ENCODE assay signal across 17 cellular contexts in genomic region chr1:234504969-234505773, GRCh38. TPM values are rescaled to one million over a fixed set of nuclear protein-coding genes. Genes with fewer than 3 reads are reported as not detected.
DNase-seq lines count a peak whose midpoint lies in the region; ATAC-seq and TF ChIP-seq lines count a peak whose summit lies in the region.
"Had no signal": no experiment of that assay in that cellular context is flagged by ENCODE, and none has a peak within 500 bp of the region (broad histone marks: within the 10 kb centered on the region; RNA-seq: fewer than 3 reads in every experiment).

No MANE protein-coding gene starts in this region.

- H3K36me3 ChIP-seq in DND-41 (ENCODE audit: insufficient read depth, low read length) (no peaks in the 10 kb centered on the region), IMR-90 (ENCODE audit: control insufficient read depth, insufficient read depth, low read length) (no peaks in the 10 kb centered on the region), osteoblast (ENCODE audit: insufficient read depth, low read length) (no peaks in the 10 kb centered on the region), tibial artery (no peaks in the 10 kb centered on the region)
- H3K36me3 ChIP-seq: esophagus squamous epithelium, heart right ventricle, tibial nerve had no signal

- 89% methylated on average over 3 of the region's 4 CpGs; no CpG with 5 or more reads in 1 of the 2 experiments for WGBS in IMR-90 (ENCODE audit: extremely low coverage in 2 of 2, insufficient read length in 1 of 2), 2 experiments

- peaks cover 4% of the 10 kb centered on the region; the same call in 1 of the 2 replicates for H3K9me1 ChIP-seq in IMR-90 (ENCODE audit: insufficient read depth, low read length)

- CTCF ChIA-PET in IMR-90 (lab: Yijun Ruan, JAX): no interaction called here

- peak overlapping the region; percentile 85 for H4K91ac ChIP-seq in IMR-90 (ENCODE audit: insufficient read depth, low read depth, low read length)

- H2BK5ac ChIP-seq in IMR-90 (ENCODE audit: low read depth, low read length, poor library complexity, severe bottlenecking): peak overlapping the region; percentile 65

- peak overlapping the region; percentile 76; the same call in 2 of the 3 replicates for H2BK15ac ChIP-seq in IMR-90 (ENCODE audit: low read depth, low read length)

- peak overlapping the region; percentile 65 for H3K18ac ChIP-seq in IMR-90 (ENCODE audit: low read depth, low read length)

- H3K27me3 Mint-ChIP-seq in activated T-helper 2 cell treated with anti-CD3 and anti-CD28 coated beads, Interferon-gamma antibody, Interleukin-2, Interleukin-4, amounts not matched to agents 10 μg/mL and 5 μg/mL and 100 μg/mL, durations not matched to agents 14 hours and 24 hours and 36 hours (ENCODE audit: low read depth): no peaks in the 10 kb centered on the region

- H2BK20ac ChIP-seq in IMR-90 (ENCODE audit: low read depth, low read length): peak overlapping the region; percentile 92

- H3K4me3 ChIP-seq in DND-41 (ENCODE audit: low read depth in 1 of 2, low read length in 2 of 2) (no peak overlapping the region), IMR-90 (ENCODE audit: insufficient read depth, low read depth, low read length) (no peak overlapping the region), osteoblast (ENCODE audit: insufficient read depth, low read length) (no peak overlapping the region), tibial artery (no peak overlapping the region)
- H3K4me3 ChIP-seq: esophagus squamous epithelium, heart right ventricle, tibial nerve had no signal

- dilution Hi-C loops in IMR-90 (cut with HindIII; ENCODE audit: low sequenced_read_pairs, unreplicated experiment): no loop called here

- H3K4me1 ChIP-seq in DND-41 (ENCODE audit: insufficient read depth, low read length): peaks cover 34% of the 10 kb centered on the region
- H3K4me1 ChIP-seq in IMR-90 (ENCODE audit: control insufficient read depth, insufficient read depth, low read length): peaks cover 26% of the 10 kb centered on the region
- peaks cover 40% of the 10 kb centered on the region for H3K4me1 ChIP-seq in osteoblast (ENCODE audit: insufficient read depth, low read length)
- peaks cover 0 to 35% (median 7%) of the 10 kb centered on the region in 4 donors for H3K4me1 ChIP-seq in tibial artery

- H2AFZ ChIP-seq in DND-41 (ENCODE audit: low read depth, low read length) (peak overlapping the region; percentile 48), IMR-90 (replicated peaks; ENCODE audit: low read length, poor library complexity) (peak overlapping the region; percentile 17), osteoblast (ENCODE audit: low read length) (no peak overlapping the region)

- H3K4ac ChIP-seq in IMR-90 (ENCODE audit: low read depth, low read length): peak overlapping the region; percentile 91

- DNase-seq in DND-41: peak; percentile 48
- DNase-seq in IMR-90: no peak
- no peak for DNase-seq in activated T-helper 2 cell treated with anti-CD3 and anti-CD28 coated beads, Interferon-gamma antibody, Interleukin-2, Interleukin-4, amounts not matched to agents 10 μg/mL and 5 μg/mL and 100 μg/mL, durations not matched to agents 14 hours and 24 hours and 36 hours (ENCODE audit: low spot score)
- DNase-seq in osteoblast (ENCODE audit: insufficient read length, low spot score, missing footprints): no peak
- no peak for DNase-seq in tibial artery
- no peak for DNase-seq in HPDE6-E6E7 (ENCODE audit: extremely low spot score)
- DNase-seq: activated CD4-positive, CD25-positive, alpha-beta regulatory T cell; activated CD8-positive, alpha-beta memory T cell treated with anti-CD3 and anti-CD28 coated beads, Interleukin-2, amount 50 U/mL, for 4 hours; activated naive CD4-positive, alpha-beta T cell treated with anti-CD3 and anti-CD28 coated beads, Interleukin-2, amount 50 U/mL, for 16 hours; DMS79; esophagus squamous epithelium; heart right ventricle; stimulated activated CD4-positive, alpha-beta T cell treated with anti-CD3 and anti-CD28 coated beads, Interleukin-2, amount 100 ng/mL, for 48 hours had no signal

- no peak for TF ChIP-seq RAD21 in IMR-90 (IDR thresholded peaks at IDR 0.05; ENCODE audit: low read length)

- POLR2A ChIA-PET in IMR-90 (lab: Charles Lee; ENCODE audit: unreplicated experiment): no interaction called here

- peak overlapping the region; percentile 78; the same call in 1 of the 2 replicates for H3K23ac ChIP-seq in IMR-90 (ENCODE audit: low read depth, low read length)

- peak overlapping the region; percentile 87 for H2BK120ac ChIP-seq in IMR-90 (ENCODE audit: low read depth, low read length)

- peaks cover 42% of the 10 kb centered on the region for H3K36me3 Mint-ChIP-seq in activated T-helper 2 cell treated with anti-CD3 and anti-CD28 coated beads, Interferon-gamma antibody, Interleukin-2, Interleukin-4, amounts not matched to agents 10 μg/mL and 5 μg/mL and 100 μg/mL, durations not matched to agents 14 hours and 24 hours and 36 hours (ENCODE audit: low read depth)
- H3K36me3 Mint-ChIP-seq: mesothelial cell of epicardium had no signal

- H4K20me1 ChIP-seq in DND-41 (ENCODE audit: insufficient read depth, low read length) (no peaks in the 10 kb centered on the region), IMR-90 (ENCODE audit: insufficient read depth, low read length) (no peaks in the 10 kb centered on the region), osteoblast (ENCODE audit: insufficient read depth, low read length) (no peaks in the 10 kb centered on the region)

- H3K9ac ChIP-seq in DND-41 (ENCODE audit: low read depth, low read length) (no peak overlapping the region), IMR-90 (ENCODE audit: low read depth, low read length) (no peak overlapping the region)

- peaks cover 64% of the 10 kb centered on the region for H3K4me1 Mint-ChIP-seq in activated T-helper 2 cell treated with anti-CD3 and anti-CD28 coated beads, Interferon-gamma antibody, Interleukin-2, Interleukin-4, amounts not matched to agents 10 μg/mL and 5 μg/mL and 100 μg/mL, durations not matched to agents 14 hours and 24 hours and 36 hours (ENCODE audit: low read depth)

- H3K9me3 ChIP-seq in DND-41 (ENCODE audit: insufficient read depth, low read length, severe bottlenecking) (no peaks in the 10 kb centered on the region), IMR-90 (ENCODE audit: control insufficient read depth, insufficient read depth, low read length) (no peaks in the 10 kb centered on the region), osteoblast (ENCODE audit: low read depth, low read length) (no peaks in the 10 kb centered on the region), tibial artery (no peaks in the 10 kb centered on the region)
- H3K9me3 ChIP-seq: esophagus squamous epithelium, heart right ventricle, tibial nerve had no signal

- H3K79me2 ChIP-seq in DND-41 (ENCODE audit: insufficient read depth, low read length): no peaks in the 10 kb centered on the region
- no peaks in the 10 kb centered on the region for H3K79me2 ChIP-seq in osteoblast (ENCODE audit: insufficient read depth, low read length)

- peaks cover 40% of the 10 kb centered on the region for H3K9me3 Mint-ChIP-seq in activated T-helper 2 cell treated with anti-CD3 and anti-CD28 coated beads, Interferon-gamma antibody, Interleukin-2, Interleukin-4, amounts not matched to agents 10 μg/mL and 5 μg/mL and 100 μg/mL, durations not matched to agents 14 hours and 24 hours and 36 hours
- H3K9me3 Mint-ChIP-seq: mesothelial cell of epicardium had no signal

- H2AK9ac ChIP-seq in IMR-90 (replicated peaks; ENCODE audit: low read depth, low read length, poor library complexity): peak overlapping the region; percentile 0

- H3K14ac ChIP-seq in IMR-90 (replicated peaks; ENCODE audit: low read depth, low read length): peak overlapping the region; percentile 70

- ATAC-seq in DND-41 (ENCODE audit: insufficient read depth, low read depth): peak; percentile 82
- ATAC-seq in IMR-90 (ENCODE audit: low read depth): no peak; the same call in 1 of the 2 replicates
- no peak for ATAC-seq in GM21723 (IDR thresholded peaks at IDR 0.05; ENCODE audit: unreplicated experiment)
- ATAC-seq: heart right ventricle had no signal

- H3K27ac ChIP-seq in DND-41 (ENCODE audit: low read length) (peak overlapping the region; percentile 68), IMR-90 (ENCODE audit: insufficient read depth, low read length) (peak overlapping the region; percentile 56), osteoblast (ENCODE audit: low read depth, low read length) (peak overlapping the region; percentile 77), tibial artery (no peak overlapping the region)
- H3K27ac ChIP-seq: C4-2B, esophagus squamous epithelium had no signal

- TF ChIP-seq POLR2A in IMR-90 (IDR thresholded peaks at IDR 0.05; ENCODE audit: low read depth, low read length): no peak

- no peak overlapping the region for H3K4me2 ChIP-seq in DND-41 (ENCODE audit: insufficient read depth, low read length)
- no peak overlapping the region for H3K4me2 ChIP-seq in IMR-90 (ENCODE audit: low read depth, low read length)
- H3K4me2 ChIP-seq in osteoblast (ENCODE audit: insufficient read depth, low read length): peak overlapping the region; percentile 32

- peak overlapping the region; percentile 70 for H4K5ac ChIP-seq in IMR-90 (ENCODE audit: low read depth, low read length)

- peaks cover 0 to 8% of the 10 kb centered on the region in 2 experiments; a peak in 2 of 4 replicates for H3K79me1 ChIP-seq in IMR-90 (ENCODE audit: low read depth in 1 of 2, low read length in 2 of 2)

- peak overlapping the region; percentile 71 to 90 for H4K8ac ChIP-seq in IMR-90 (ENCODE audit: low read depth in 2 of 2, low read length in 2 of 2)

- in situ Hi-C loops in IMR-90 (cut with MboI; ENCODE audit: low sequenced_read_pairs): no loop called here

- peak overlapping the region; percentile 43 for H3K27ac Mint-ChIP-seq in activated T-helper 2 cell treated with anti-CD3 and anti-CD28 coated beads, Interferon-gamma antibody, Interleukin-2, Interleukin-4, amounts not matched to agents 10 μg/mL and 5 μg/mL and 100 μg/mL, durations not matched to agents 14 hours and 24 hours and 36 hours
- H3K27ac Mint-ChIP-seq: mesothelial cell of epicardium had no signal

- peak overlapping the region; percentile 77 for H2AK5ac ChIP-seq in IMR-90 (ENCODE audit: low read depth, low read length)

- intact Hi-C loops in IMR-90 (cut with micrococcal nuclease): no loop called here
- intact Hi-C loops in activated T-helper 2 cell treated with anti-CD3 and anti-CD28 coated beads, Interferon-gamma antibody, Interleukin-2, Interleukin-4, amounts not matched to agents 10 μg/mL and 5 μg/mL and 100 μg/mL, durations not matched to agents 14 hours and 24 hours and 36 hours (cut with micrococcal nuclease): no loop called here
- intact Hi-C loops in tibial artery (cut with DNase I; ENCODE audit: low total_unique reads): loop anchor here (5.0 kb wide), 1 partner anchor 32 kb away; no protein-coding TSS in a partner anchor

- no peaks in the 10 kb centered on the region for H3K27me3 ChIP-seq in DND-41 (ENCODE audit: insufficient read depth, low read length, poor library complexity)
- no peaks in the 10 kb centered on the region for H3K27me3 ChIP-seq in IMR-90 (ENCODE audit: control insufficient read depth, insufficient read depth, low read length)
- H3K27me3 ChIP-seq in osteoblast (ENCODE audit: insufficient read depth, low read length): no peaks in the 10 kb centered on the region
- H3K27me3 ChIP-seq in tibial artery: no peaks in the 10 kb centered on the region
- H3K27me3 ChIP-seq: esophagus squamous epithelium, heart right ventricle, tibial nerve had no signal

- TF ChIP-seq CTCF in DND-41 (IDR thresholded peaks at IDR 0.05; ENCODE audit: borderline replicate concordance, extremely low read depth, low read length, poor library complexity, severe bottlenecking) (no peak), IMR-90 (conservative IDR thresholded peaks at IDR 0.05; ENCODE audit: low read depth, low read length) (no peak), osteoblast (IDR thresholded peaks at IDR 0.05; ENCODE audit: extremely low read depth, low read depth, low read length) (no peak), tibial artery (IDR thresholded peaks at IDR 0.05) (no peak)

- H3K4me3 Mint-ChIP-seq in activated T-helper 2 cell treated with anti-CD3 and anti-CD28 coated beads, Interferon-gamma antibody, Interleukin-2, Interleukin-4, amounts not matched to agents 10 μg/mL and 5 μg/mL and 100 μg/mL, durations not matched to agents 14 hours and 24 hours and 36 hours (ENCODE audit: low read depth): no peak overlapping the region
- H3K4me3 Mint-ChIP-seq: mesothelial cell of epicardium had no signal

- no TSS peak for BruUV-seq in IMR-90 (replicated peaks; lab: Mats Ljungman, UMichigan)

- no peak overlapping the region; the same call in 1 of the 2 replicates for H3K56ac ChIP-seq in IMR-90 (ENCODE audit: extremely low read depth, insufficient read depth, low read length)

RNA-seq across cellular contexts. Expression of gene TARBP1, which starts 26.2 kb away (rescaled TPM):
- 10.6 and 12.8 TPM in 2 replicates for total RNA-seq in IMR-90 (2012; rRNA removed)
- 16.0 and 17.7 TPM in 2 replicates for polyA plus RNA-seq in IMR-90 (2012; rRNA removed)
- 2.9 and 4.6 TPM in 2 replicates for polyA plus RNA-seq in IMR-90 (2012; cell fraction: cytosol; rRNA removed)
- 20.3 and 133 TPM in 2 replicates for polyA plus RNA-seq in IMR-90 (2012; cell fraction: nucleus; rRNA removed; ENCODE audit: low replicate concordance)
- total RNA-seq in activated T-helper 2 cell treated with anti-CD3 and anti-CD28 coated beads, Interferon-gamma antibody, Interleukin-2, Interleukin-4, amounts not matched to agents 10 μg/mL and 5 μg/mL and 100 μg/mL, durations not matched to agents 14 hours and 24 hours and 36 hours: 79.7 and 87.5 TPM in 2 replicates
- total RNA-seq in osteoblast: 29.7 and 33.6 TPM in 2 replicates

Comparison
In these comparisons a context has a peak if more than half of its experiments do, and no peak if none do; other contexts are left out.
1. H3K27ac ChIP-seq: peak in DND-41 (single experiment), IMR-90 (single experiment) and osteoblast (single experiment); none in tibial artery (0 of 2).